11 cellular contexts compared by ENCODE assay signal in genomic region chr9:91090132-91090410, GRCh38.
"Had no signal": no experiment of that assay in that cellular context is flagged by ENCODE, and none has a peak within 500 bp of the region (broad histone marks: within the 10 kb centered on the region; RNA-seq: fewer than 3 reads in every experiment).

No MANE protein-coding gene starts in this region.

- H3K4me3 Mint-ChIP-seq: neural progenitor cell had no signal

- H3K9ac ChIP-seq: neural progenitor cell had no signal

- H3K27me3 ChIP-seq: gastrocnemius medialis, heart right ventricle, neural progenitor cell, pancreas had no signal

- H3K4me2 ChIP-seq: neural progenitor cell had no signal

- H2AFZ ChIP-seq: neural progenitor cell had no signal

- DNase-seq: activated CD4-positive, CD25-positive, alpha-beta regulatory T cell treated with anti-CD3 and anti-CD28 coated beads, Interleukin-2, amount 50 U/mL, for 72 hours; activated naive CD4-positive, alpha-beta T cell treated with Interleukin-2 at 50 U/mL for 16 hours; cortex of kidney; effector memory CD4-positive, alpha-beta T cell; gastrocnemius medialis; left ventricle myocardium inferior had no signal

- H3K9me3 ChIP-seq: gastrocnemius medialis, pancreas had no signal

- H3K36me3 Mint-ChIP-seq: neural progenitor cell had no signal

- H3K27ac Mint-ChIP-seq: neural progenitor cell had no signal

- H3K4me1 ChIP-seq: neural progenitor cell, pancreas had no signal

- H3K36me3 ChIP-seq: gastrocnemius medialis, heart right ventricle, left ventricle myocardium inferior, neural progenitor cell, pancreas had no signal

- H3K27ac ChIP-seq: heart right ventricle, left ventricle myocardium inferior, neural progenitor cell, pancreas, skin epidermis had no signal

- H3K4me3 ChIP-seq: gastrocnemius medialis, heart right ventricle, left ventricle myocardium inferior, neural progenitor cell, pancreas, skin epidermis had no signal

- FAIRE-seq: keratinocyte, pancreas had no signal
